In the genomic region with DNA sequence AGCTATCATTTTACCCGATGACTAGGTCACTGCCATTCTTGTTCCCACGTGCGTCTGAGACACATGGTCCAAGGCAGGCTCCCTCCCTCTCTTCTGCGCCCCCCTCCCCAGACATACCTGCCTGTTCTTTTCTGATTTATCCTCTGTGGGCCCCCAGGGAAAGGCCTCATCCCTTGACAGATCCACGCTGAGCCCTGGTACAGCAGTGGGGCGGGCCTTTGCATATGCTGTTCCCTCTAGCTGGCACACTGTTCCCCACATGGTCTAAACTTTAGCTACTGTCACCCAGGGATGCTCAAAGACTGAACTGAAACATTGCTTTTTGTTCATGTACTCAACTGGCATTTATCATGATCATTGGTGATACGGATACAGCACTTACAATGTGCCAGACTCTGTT, we compare ENCODE assay signal across 2 cellular contexts.
TF ChIP-seq lines count a peak whose summit lies in the region.

No MANE protein-coding gene starts in this region.

TF ChIP-seq in HEK293T, 16 proteins besides CTCF, POLR2A, EP300 and RAD21 (continued from another document):
- TF ChIP-seq, protein P1, sequence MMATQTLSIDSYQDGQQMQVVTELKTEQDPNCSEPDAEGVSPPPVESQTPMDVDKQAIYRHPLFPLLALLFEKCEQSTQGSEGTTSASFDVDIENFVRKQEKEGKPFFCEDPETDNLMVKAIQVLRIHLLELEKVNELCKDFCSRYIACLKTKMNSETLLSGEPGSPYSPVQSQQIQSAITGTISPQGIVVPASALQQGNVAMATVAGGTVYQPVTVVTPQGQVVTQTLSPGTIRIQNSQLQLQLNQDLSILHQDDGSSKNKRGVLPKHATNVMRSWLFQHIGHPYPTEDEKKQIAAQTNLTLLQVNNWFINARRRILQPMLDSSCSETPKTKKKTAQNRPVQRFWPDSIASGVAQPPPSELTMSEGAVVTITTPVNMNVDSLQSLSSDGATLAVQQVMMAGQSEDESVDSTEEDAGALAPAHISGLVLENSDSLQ (IDR thresholded peaks at IDR 0.05): no peak
- TF ChIP-seq FOXK2 (IDR thresholded peaks at IDR 0.05): no peak
TF ChIP-seq in HEK293T: peak in this region for 0.

TF ChIP-seq in SK-N-SH treated with all-trans-retinoic acid at 6 μM for 48 hours, 23 proteins besides CTCF, POLR2A, EP300 and RAD21 (continued from another document):
- TF ChIP-seq, protein P2, sequence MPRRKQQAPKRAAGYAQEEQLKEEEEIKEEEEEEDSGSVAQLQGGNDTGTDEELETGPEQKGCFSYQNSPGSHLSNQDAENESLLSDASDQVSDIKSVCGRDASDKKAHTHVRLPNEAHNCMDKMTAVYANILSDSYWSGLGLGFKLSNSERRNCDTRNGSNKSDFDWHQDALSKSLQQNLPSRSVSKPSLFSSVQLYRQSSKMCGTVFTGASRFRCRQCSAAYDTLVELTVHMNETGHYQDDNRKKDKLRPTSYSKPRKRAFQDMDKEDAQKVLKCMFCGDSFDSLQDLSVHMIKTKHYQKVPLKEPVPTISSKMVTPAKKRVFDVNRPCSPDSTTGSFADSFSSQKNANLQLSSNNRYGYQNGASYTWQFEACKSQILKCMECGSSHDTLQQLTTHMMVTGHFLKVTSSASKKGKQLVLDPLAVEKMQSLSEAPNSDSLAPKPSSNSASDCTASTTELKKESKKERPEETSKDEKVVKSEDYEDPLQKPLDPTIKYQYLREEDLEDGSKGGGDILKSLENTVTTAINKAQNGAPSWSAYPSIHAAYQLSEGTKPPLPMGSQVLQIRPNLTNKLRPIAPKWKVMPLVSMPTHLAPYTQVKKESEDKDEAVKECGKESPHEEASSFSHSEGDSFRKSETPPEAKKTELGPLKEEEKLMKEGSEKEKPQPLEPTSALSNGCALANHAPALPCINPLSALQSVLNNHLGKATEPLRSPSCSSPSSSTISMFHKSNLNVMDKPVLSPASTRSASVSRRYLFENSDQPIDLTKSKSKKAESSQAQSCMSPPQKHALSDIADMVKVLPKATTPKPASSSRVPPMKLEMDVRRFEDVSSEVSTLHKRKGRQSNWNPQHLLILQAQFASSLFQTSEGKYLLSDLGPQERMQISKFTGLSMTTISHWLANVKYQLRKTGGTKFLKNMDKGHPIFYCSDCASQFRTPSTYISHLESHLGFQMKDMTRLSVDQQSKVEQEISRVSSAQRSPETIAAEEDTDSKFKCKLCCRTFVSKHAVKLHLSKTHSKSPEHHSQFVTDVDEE (CRISPR knock-in tag; IDR thresholded peaks at IDR 0.05): no peak
- TF ChIP-seq, protein P3, sequence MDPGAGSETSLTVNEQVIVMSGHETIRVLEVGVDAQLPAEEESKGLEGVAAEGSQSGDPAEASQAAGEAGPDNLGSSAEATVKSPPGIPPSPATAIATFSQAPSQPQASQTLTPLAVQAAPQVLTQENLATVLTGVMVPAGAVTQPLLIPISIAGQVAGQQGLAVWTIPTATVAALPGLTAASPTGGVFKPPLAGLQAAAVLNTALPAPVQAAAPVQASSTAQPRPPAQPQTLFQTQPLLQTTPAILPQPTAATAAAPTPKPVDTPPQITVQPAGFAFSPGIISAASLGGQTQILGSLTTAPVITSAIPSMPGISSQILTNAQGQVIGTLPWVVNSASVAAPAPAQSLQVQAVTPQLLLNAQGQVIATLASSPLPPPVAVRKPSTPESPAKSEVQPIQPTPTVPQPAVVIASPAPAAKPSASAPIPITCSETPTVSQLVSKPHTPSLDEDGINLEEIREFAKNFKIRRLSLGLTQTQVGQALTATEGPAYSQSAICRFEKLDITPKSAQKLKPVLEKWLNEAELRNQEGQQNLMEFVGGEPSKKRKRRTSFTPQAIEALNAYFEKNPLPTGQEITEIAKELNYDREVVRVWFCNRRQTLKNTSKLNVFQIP (CRISPR knock-in tag; IDR thresholded peaks at IDR 0.05; ENCODE audit: borderline replicate concordance, low read depth): no peak
- TF ChIP-seq, protein P4, sequence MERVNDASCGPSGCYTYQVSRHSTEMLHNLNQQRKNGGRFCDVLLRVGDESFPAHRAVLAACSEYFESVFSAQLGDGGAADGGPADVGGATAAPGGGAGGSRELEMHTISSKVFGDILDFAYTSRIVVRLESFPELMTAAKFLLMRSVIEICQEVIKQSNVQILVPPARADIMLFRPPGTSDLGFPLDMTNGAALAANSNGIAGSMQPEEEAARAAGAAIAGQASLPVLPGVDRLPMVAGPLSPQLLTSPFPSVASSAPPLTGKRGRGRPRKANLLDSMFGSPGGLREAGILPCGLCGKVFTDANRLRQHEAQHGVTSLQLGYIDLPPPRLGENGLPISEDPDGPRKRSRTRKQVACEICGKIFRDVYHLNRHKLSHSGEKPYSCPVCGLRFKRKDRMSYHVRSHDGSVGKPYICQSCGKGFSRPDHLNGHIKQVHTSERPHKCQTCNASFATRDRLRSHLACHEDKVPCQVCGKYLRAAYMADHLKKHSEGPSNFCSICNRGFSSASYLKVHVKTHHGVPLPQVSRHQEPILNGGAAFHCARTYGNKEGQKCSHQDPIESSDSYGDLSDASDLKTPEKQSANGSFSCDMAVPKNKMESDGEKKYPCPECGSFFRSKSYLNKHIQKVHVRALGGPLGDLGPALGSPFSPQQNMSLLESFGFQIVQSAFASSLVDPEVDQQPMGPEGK (CRISPR knock-in tag; IDR thresholded peaks at IDR 0.05; ENCODE audit: borderline replicate concordance): no peak
